ENCODE assay signal across 17 cellular contexts in the genomic region with DNA sequence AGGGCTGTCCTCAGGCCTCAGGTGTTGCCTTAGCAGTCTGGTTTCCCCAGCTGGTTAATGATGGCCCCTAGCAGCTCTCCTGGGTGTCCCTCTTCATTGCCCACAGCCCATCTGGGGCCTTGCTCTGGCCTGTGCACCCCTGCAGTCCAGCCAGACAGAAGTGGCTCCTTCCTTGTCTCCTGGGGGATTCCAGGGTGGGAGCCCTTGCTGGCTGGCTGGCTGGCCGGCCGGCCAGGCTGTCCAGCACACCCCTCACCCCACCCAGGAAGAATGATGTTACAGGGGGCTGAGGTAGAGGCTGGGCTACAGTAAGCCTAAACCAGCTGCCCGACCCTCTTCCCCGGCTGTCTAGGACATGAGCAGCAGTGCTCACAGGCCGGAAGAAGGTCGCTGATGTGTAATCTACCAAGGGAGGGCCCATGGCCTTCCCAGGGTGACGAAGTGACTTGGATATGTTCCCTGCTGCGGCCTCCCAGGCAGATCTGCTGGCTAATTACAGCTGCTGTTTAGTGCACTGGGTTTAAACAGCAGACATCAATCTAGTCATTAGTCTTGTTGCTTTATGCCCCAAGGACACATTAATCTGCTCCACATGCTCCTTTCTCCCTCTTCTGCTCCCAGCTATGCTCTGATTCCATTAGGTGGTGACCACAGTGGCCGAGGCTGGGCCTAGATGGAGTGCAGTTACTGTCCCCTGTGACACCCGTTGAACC. TPM values are rescaled to one million over a fixed set of nuclear protein-coding genes. Genes with fewer than 3 reads are reported as not detected.
DNase-seq lines count a peak whose midpoint lies in the region; ATAC-seq, FAIRE-seq and TF ChIP-seq lines count a peak whose summit lies in the region.
"Had no signal": no experiment of that assay in that cellular context is flagged by ENCODE, and none has a peak within 500 bp of the region (broad histone marks: within the 10 kb centered on the region; RNA-seq: fewer than 3 reads in every experiment).

No MANE protein-coding gene starts in this region.

- H3K4me1 ChIP-seq in SK-N-SH (ENCODE audit: control insufficient read depth in 1 of 2, insufficient read depth in 2 of 2, low read depth in 1 of 2, low read length in 1 of 2): peaks cover 0 to 63% of the 10 kb centered on the region in 2 experiments; a peak in 2 of 4 replicates
- no peaks in the 10 kb centered on the region for H3K4me1 ChIP-seq in osteoblast (ENCODE audit: insufficient read depth, low read length)
- H3K4me1 ChIP-seq: upper lobe of right lung had no signal

- no peak overlapping the region for H3K9ac ChIP-seq in SK-N-SH

- H3K27me3 ChIP-seq in SK-N-SH (ENCODE audit: insufficient read depth): no peaks in the 10 kb centered on the region
- no peaks in the 10 kb centered on the region for H3K27me3 ChIP-seq in osteoblast (ENCODE audit: insufficient read depth, low read length)
- H3K27me3 ChIP-seq: upper lobe of right lung had no signal

- peak; percentile 93 for DNase-seq in EH (ENCODE audit: low read depth)
- DNase-seq in SK-N-SH: peak; percentile 96
- DNase-seq in foreskin fibroblast: peak; percentile 80 to 84
- peak; percentile 92 for DNase-seq in osteoblast (ENCODE audit: insufficient read length, low spot score, missing footprints)
- no peak for DNase-seq in activated naive CD4-positive, alpha-beta T cell treated with Interleukin-2 at 50 U/mL for 16 hours
- no peak for DNase-seq in caudate nucleus (lab: John Stamatoyannopoulos, UW)
- no peak for DNase-seq in GM19239 (ENCODE audit: insufficient read length, low spot score)
- DNase-seq: activated CD4-positive, alpha-beta T cell treated with anti-CD3 and anti-CD28 coated beads, Interleukin-2, amount 10 ng/mL, durations not matched to agents 7 days and 5 days; activated T-cell treated with anti-CD3 and anti-CD28 coated beads, Interleukin-2, amount 50 U/mL, for 72 hours; anterior cingulate cortex; naive B cell; NCI-H1436; NCI-H748 treated with DMSO at 0.1 percent for 48 hours; upper lobe of right lung had no signal

- peak in 1 of 2 experiments; percentile 99; a peak in 2 of 4 replicates for TF ChIP-seq EP300 in SK-N-SH (IDR thresholded peaks at IDR 0.05; ENCODE audit: borderline replicate concordance in 1 of 2, low read depth in 1 of 2, low read length in 1 of 2)

- POLR2A ChIA-PET in SK-N-SH (lab: Yijun Ruan, JAX): interaction anchor here (0.8 to 1.9 kb wide), 7 partner anchors 9 to 50 kb away, joined by 3 to 11 read pairs (median 4); no protein-coding TSS in a partner anchor

- 40% methylated on average over 6 of the region's 10 CpGs for WGBS in SK-N-SH (ENCODE audit: low lambda C conversion rate)

- H2AFZ ChIP-seq in SK-N-SH (ENCODE audit: low read depth) (no peak overlapping the region), osteoblast (ENCODE audit: low read length) (no peak overlapping the region)

- no peaks in the 10 kb centered on the region for H3K79me2 ChIP-seq in SK-N-SH (ENCODE audit: insufficient read depth)
- H3K79me2 ChIP-seq in osteoblast (ENCODE audit: insufficient read depth, low read length): no peaks in the 10 kb centered on the region

- TF ChIP-seq CTCF in SK-N-SH (IDR thresholded peaks at IDR 0.05) (no peak), foreskin fibroblast (IDR thresholded peaks at IDR 0.05; ENCODE audit: low read depth, low read length) (no peak), osteoblast (IDR thresholded peaks at IDR 0.05; ENCODE audit: extremely low read depth, low read depth, low read length) (no peak)

- H3K4me3 ChIP-seq in SK-N-SH (ENCODE audit: low read depth in 2 of 2, low read length in 1 of 2) (no peak overlapping the region), foreskin fibroblast (ENCODE audit: low read depth in 1 of 2, low read length in 2 of 2) (no peak overlapping the region), osteoblast (ENCODE audit: insufficient read depth, low read length) (no peak overlapping the region)
- H3K4me3 ChIP-seq: upper lobe of right lung had no signal

- no peak for ATAC-seq in GM19397 (IDR thresholded peaks at IDR 0.05; ENCODE audit: unreplicated experiment)
- ATAC-seq: activated T-cell treated with anti-CD3 and anti-CD28 coated beads, Interleukin-2, amount 50 U/mL, for 72 hours; upper lobe of right lung had no signal

- TF ChIP-seq RAD21 in SK-N-SH (IDR thresholded peaks at IDR 0.05; ENCODE audit: low read length): 0 out of 2 replicates have a peak, but pooled peaks have one; percentile 18

- CTCF ChIA-PET in SK-N-SH (lab: Yijun Ruan, JAX): interaction anchor here (0.7 to 4.5 kb wide), 21 partner anchors 10 to 590 kb away, joined by 3 to 37 read pairs (median 4); no protein-coding TSS in a partner anchor

- H4K20me1 ChIP-seq in SK-N-SH (ENCODE audit: insufficient read depth): no peaks in the 10 kb centered on the region
- peaks cover 11% of the 10 kb centered on the region for H4K20me1 ChIP-seq in osteoblast (ENCODE audit: insufficient read depth, low read length)

- H3K27ac ChIP-seq in SK-N-SH (ENCODE audit: low read depth in 2 of 2, low read length in 1 of 2) (peak overlapping the region; percentile 51 to 99; a peak in 3 of 4 replicates), osteoblast (ENCODE audit: low read depth, low read length) (no peak overlapping the region), caudate nucleus (ENCODE audit: low read depth, low read length) (no peak overlapping the region)
- H3K27ac ChIP-seq: upper lobe of right lung had no signal

- FAIRE-seq in GM19239 (lab: Jason Lieb, UNC): no peak

- no peaks in the 10 kb centered on the region for H3K9me3 ChIP-seq in SK-N-SH
- H3K9me3 ChIP-seq in osteoblast (ENCODE audit: low read depth, low read length): no peaks in the 10 kb centered on the region
- H3K9me3 ChIP-seq: upper lobe of right lung had no signal

- H3K36me3 ChIP-seq in SK-N-SH (replicated peaks in 1 of 2; ENCODE audit: control insufficient read depth in 1 of 2, insufficient read depth in 2 of 2, low read length in 1 of 2) (peaks cover 21 to 63% of the 10 kb centered on the region in 2 experiments), osteoblast (ENCODE audit: insufficient read depth, low read length) (peaks cover 50% of the 10 kb centered on the region)

- H3K9me2 ChIP-seq in SK-N-SH: no peaks in the 10 kb centered on the region

- no peaks in the 10 kb centered on the region for H3F3A ChIP-seq in SK-N-SH (replicated peaks; ENCODE audit: insufficient read depth)

- H3K4me2 ChIP-seq in SK-N-SH (no peak overlapping the region), osteoblast (ENCODE audit: insufficient read depth, low read length) (no peak overlapping the region)

TF ChIP-seq in SK-N-SH, 30 proteins besides CTCF, POLR2A, EP300 and RAD21 (continues in another document):
- TF ChIP-seq POLR2AphosphoS5 (IDR thresholded peaks at IDR 0.05; ENCODE audit: low read depth, low read length): peak; percentile 42; the same call in 1 of the 2 replicates
- TF ChIP-seq, protein P1, sequence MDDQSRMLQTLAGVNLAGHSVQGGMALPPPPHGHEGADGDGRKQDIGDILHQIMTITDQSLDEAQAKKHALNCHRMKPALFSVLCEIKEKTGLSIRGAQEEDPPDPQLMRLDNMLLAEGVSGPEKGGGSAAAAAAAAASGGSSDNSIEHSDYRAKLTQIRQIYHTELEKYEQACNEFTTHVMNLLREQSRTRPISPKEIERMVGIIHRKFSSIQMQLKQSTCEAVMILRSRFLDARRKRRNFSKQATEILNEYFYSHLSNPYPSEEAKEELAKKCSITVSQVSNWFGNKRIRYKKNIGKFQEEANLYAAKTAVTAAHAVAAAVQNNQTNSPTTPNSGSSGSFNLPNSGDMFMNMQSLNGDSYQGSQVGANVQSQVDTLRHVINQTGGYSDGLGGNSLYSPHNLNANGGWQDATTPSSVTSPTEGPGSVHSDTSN (IDR thresholded peaks at IDR 0.05): peak; percentile 35; the same call in 1 of the 2 replicates
- peak; percentile 95 for TF ChIP-seq GATA2 (CRISPR knock-in tag; IDR thresholded peaks at IDR 0.05)
- no peak for TF ChIP-seq GABPA (IDR thresholded peaks at IDR 0.05; ENCODE audit: low read depth)
- TF ChIP-seq RXRA (IDR thresholded peaks at IDR 0.05; ENCODE audit: borderline replicate concordance, low read depth): no peak
- TF ChIP-seq, protein P2, sequence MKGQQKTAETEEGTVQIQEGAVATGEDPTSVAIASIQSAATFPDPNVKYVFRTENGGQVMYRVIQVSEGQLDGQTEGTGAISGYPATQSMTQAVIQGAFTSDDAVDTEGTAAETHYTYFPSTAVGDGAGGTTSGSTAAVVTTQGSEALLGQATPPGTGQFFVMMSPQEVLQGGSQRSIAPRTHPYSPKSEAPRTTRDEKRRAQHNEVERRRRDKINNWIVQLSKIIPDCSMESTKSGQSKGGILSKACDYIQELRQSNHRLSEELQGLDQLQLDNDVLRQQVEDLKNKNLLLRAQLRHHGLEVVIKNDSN (IDR thresholded peaks at IDR 0.05; ENCODE audit: borderline replicate concordance, low read depth): no peak
- TF ChIP-seq, protein P3, sequence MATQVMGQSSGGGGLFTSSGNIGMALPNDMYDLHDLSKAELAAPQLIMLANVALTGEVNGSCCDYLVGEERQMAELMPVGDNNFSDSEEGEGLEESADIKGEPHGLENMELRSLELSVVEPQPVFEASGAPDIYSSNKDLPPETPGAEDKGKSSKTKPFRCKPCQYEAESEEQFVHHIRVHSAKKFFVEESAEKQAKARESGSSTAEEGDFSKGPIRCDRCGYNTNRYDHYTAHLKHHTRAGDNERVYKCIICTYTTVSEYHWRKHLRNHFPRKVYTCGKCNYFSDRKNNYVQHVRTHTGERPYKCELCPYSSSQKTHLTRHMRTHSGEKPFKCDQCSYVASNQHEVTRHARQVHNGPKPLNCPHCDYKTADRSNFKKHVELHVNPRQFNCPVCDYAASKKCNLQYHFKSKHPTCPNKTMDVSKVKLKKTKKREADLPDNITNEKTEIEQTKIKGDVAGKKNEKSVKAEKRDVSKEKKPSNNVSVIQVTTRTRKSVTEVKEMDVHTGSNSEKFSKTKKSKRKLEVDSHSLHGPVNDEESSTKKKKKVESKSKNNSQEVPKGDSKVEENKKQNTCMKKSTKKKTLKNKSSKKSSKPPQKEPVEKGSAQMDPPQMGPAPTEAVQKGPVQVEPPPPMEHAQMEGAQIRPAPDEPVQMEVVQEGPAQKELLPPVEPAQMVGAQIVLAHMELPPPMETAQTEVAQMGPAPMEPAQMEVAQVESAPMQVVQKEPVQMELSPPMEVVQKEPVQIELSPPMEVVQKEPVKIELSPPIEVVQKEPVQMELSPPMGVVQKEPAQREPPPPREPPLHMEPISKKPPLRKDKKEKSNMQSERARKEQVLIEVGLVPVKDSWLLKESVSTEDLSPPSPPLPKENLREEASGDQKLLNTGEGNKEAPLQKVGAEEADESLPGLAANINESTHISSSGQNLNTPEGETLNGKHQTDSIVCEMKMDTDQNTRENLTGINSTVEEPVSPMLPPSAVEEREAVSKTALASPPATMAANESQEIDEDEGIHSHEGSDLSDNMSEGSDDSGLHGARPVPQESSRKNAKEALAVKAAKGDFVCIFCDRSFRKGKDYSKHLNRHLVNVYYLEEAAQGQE (IDR thresholded peaks at IDR 0.05; ENCODE audit: low read depth, low read length): 0 out of 2 replicates have a peak, but pooled peaks have one; percentile 11
- TF ChIP-seq FOXJ3 (CRISPR knock-in tag; IDR thresholded peaks at IDR 0.05): peak; percentile 99

RNA-seq across cellular contexts. Expression of a gene that starts 53.8 kb away (rescaled TPM):
- 0.44 and 0.58 TPM in 2 replicates for polyA plus RNA-seq in SK-N-SH (2012; rRNA removed)
- polyA plus RNA-seq in SK-N-SH (2012; cell fraction: cytosol; rRNA removed): 0.30 and 0.41 TPM in 2 replicates
- 0.46 and 0.74 TPM in 2 replicates for polyA plus RNA-seq in SK-N-SH (2012; cell fraction: nucleus; rRNA removed)
- total RNA-seq in osteoblast: 0.29 and 0.72 TPM in 2 replicates
- total RNA-seq: activated CD4-positive, alpha-beta T cell treated with anti-CD3 and anti-CD28 coated beads, Interleukin-2, amount 10 ng/mL, durations not matched to agents 7 days and 5 days; RPMI7951 had no signal
- polyA plus RNA-seq: IgD-negative memory B cell had no signal

Comparison
In these comparisons a context has a peak if more than half of its experiments do, and no peak if none do; other contexts are left out.
1. DNase-seq: peak in EH (single experiment), SK-N-SH (single experiment), foreskin fibroblast (2 of 2) and osteoblast (single experiment); none in activated naive CD4-positive, alpha-beta T cell treated with Interleukin-2 at 50 U/mL for 16 hours (single experiment), caudate nucleus (0 of 61) and GM19239 (single experiment).
2. H3K27ac ChIP-seq: peak in SK-N-SH (2 of 2); none in osteoblast (single experiment) and caudate nucleus (single experiment).